Comparison of ENCODE assay signal across 22 cellular contexts in the genomic region with DNA sequence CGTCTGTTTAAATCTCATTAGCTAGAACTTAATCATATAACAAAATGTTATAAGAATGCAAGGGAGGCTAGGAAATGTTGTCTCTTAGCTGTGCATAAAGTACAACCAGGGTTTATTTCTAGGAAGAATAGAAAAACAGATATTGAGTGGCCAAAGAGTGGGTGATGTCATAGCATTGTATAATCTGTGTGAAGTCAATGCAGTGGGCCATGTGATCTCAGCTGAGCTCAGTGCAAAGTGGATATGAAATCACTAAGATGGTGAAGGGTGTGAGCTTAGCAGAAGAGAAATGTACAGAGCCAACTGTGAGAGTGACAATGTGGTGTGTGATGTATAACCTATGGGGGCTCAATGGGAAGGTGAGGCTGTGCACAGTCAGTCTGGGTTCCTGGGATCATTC. TPM values are rescaled to one million over a fixed set of nuclear protein-coding genes. Genes with fewer than 3 reads are reported as not detected.
"Had no signal": no experiment of that assay in that cellular context is flagged by ENCODE, and none has a peak within 500 bp of the region (broad histone marks: within the 10 kb centered on the region; RNA-seq: fewer than 3 reads in every experiment).

No MANE protein-coding gene starts in this region.

- H3K4me3 ChIP-seq: lung, neural progenitor cell, sigmoid colon had no signal

- H3K9me3 ChIP-seq: sigmoid colon had no signal

- H3K4me1 ChIP-seq: neural progenitor cell, sigmoid colon had no signal

- H3K9ac ChIP-seq: neural progenitor cell had no signal

- H3K27ac ChIP-seq: neural progenitor cell had no signal

- H3K27me3 ChIP-seq: neural progenitor cell, sigmoid colon had no signal

- H3K36me3 ChIP-seq: neural progenitor cell, sigmoid colon had no signal

- DNase-seq: activated CD4-positive, alpha-beta T cell treated with anti-CD3 and anti-CD28 coated beads, Interleukin-2, amount 50 U/mL, for 4 hours; activated naive CD4-positive, alpha-beta T cell treated with Interleukin-2 at 50 U/mL for 16 hours; activated naive CD8-positive, alpha-beta T cell treated with anti-CD3 and anti-CD28 coated beads for 36 hours; activated T-cell treated with anti-CD3 and anti-CD28 coated beads, Interleukin-2, amount 50 U/mL, for 48 hours; amygdala; effector CD8-positive, alpha-beta T cell; erythroblast; foreskin melanocyte; hippocampal formation; naive thymus-derived CD8-positive, alpha-beta T cell; posterior cingulate gyrus; sigmoid colon; stimulated activated CD4-positive, alpha-beta T cell treated with anti-CD3 and anti-CD28 coated beads, Interleukin-2, amount 100 ng/mL, for 48 hours; stimulated activated CD8-positive, alpha-beta memory T cell treated with anti-CD3 and anti-CD28 coated beads, Interleukin-4, amount 100 ng/mL, for 48 hours; stimulated activated naive B cell treated with anti-CD40 and anti-IgM and Interleukin-4, amounts not matched to agents 10 μg/mL and 1 μg/mL and 100 μg/mL, for 72 hours; T-helper 9 cell had no signal

RNA-seq across cellular contexts. Expression of gene CRP, which starts 36.6 kb away (rescaled TPM):
- total RNA-seq: activated CD8-positive, alpha-beta memory T cell treated with anti-CD3 and anti-CD28 coated beads for 36 hours; activated naive CD8-positive, alpha-beta T cell treated with anti-CD3 and anti-CD28 coated beads for 36 hours; cerebellum; fibroblast of lung; naive thymus-derived CD8-positive, alpha-beta T cell; sigmoid colon; T-helper 1 cell treated with Interleukin-12 subunit alpha and Interleukin-12 subunit beta and Interleukin-4 antibody, amounts not matched to agents 30 ng/mL and 1 ng/mL, for 36 hours had no signal

RNA-seq across cellular contexts. Expression of gene FCRL6, which starts 51.1 kb away (rescaled TPM):
- total RNA-seq: activated naive CD8-positive, alpha-beta T cell treated with anti-CD3 and anti-CD28 coated beads for 36 hours; cerebellum; fibroblast of lung; sigmoid colon had no signal
